8 cellular contexts compared by ENCODE assay signal in the genomic region with DNA sequence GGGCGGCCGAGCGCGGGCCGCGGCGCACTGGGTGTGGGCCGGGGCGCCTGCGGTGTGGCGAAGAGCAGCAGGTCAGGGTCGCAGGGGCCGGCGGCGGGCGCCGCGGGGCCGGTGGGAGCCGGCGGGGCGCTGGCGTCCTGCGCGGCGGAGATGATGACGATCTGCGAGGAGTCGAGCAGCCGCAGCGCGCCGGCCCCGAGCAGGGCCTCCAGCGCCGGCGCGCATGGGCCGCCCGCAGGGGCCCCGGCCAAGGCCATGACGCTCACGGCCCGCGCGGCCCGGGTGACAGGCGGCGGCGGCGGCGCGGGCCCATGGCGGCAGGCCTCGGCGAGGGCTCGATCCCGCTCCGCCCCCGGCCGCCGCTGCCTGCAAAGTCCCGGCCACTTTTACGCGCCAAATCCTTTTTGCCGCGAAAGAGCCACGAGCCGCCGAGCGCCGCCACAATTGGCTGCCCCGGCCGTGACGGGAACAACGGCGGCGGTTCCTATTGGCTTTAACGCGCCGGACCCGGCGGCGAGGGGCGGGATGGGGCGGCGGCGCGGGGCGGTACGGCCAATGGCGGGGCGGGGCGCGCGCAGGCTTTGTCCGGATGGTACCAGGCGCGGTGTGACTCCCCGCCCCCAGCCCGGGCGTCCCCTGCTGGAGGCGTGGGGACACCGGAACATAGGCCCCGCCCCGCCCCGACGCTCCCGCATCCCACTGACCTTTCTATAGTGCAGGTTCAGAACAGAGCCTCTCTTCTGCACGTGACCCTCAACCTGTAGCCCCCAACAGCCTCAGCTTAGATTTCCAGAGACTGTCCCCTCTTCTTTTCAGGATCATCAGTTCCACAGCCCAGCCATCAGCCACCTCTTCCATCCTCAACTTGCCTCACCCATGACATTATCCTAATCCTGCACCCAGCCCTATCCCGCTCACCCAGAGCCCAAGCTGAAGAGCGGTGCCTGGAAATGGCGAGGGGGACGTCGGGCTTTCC. TPM values are rescaled to one million over a fixed set of nuclear protein-coding genes. Genes with fewer than 3 reads are reported as not detected.
A peak's percentile ranks its signal among the peaks of the same experiment; 100 is the strongest.
DNase-seq lines count a peak whose midpoint lies in the region; ATAC-seq and TF ChIP-seq lines count a peak whose summit lies in the region.

A gene with protein sequence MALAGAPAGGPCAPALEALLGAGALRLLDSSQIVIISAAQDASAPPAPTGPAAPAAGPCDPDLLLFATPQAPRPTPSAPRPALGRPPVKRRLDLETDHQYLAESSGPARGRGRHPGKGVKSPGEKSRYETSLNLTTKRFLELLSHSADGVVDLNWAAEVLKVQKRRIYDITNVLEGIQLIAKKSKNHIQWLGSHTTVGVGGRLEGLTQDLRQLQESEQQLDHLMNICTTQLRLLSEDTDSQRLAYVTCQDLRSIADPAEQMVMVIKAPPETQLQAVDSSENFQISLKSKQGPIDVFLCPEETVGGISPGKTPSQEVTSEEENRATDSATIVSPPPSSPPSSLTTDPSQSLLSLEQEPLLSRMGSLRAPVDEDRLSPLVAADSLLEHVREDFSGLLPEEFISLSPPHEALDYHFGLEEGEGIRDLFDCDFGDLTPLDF (minus strand): TSS at position 378 of the 976 bp plus-strand sequence. CDS start 121 bp downstream, at position 257.

- H3K79me2 ChIP-seq in smooth muscle cell (ENCODE audit: low read depth) = peaks cover 8% of the 10 kb centered on the region

- H3K4me1 ChIP-seq in breast epithelium (peaks cover 6 to 8% of the 10 kb centered on the region in 2 donors), smooth muscle cell (ENCODE audit: low read depth) (peaks cover 3% of the 10 kb centered on the region)

- intact Hi-C loops in breast epithelium (cut with DNase I; ENCODE audit: low total_unique reads) = no loop called here

- H3K27ac ChIP-seq in WERI-Rb-1 (peak within 1 kb of the TSS; percentile 92), breast epithelium (peak within 1 kb of the TSS; percentile 19 to 45), smooth muscle cell (ENCODE audit: low read depth) (peak within 1 kb of the TSS; percentile 65)

- H3K9me3 ChIP-seq in WERI-Rb-1 (ENCODE audit: severe bottlenecking) = no peaks in the 10 kb centered on the region
- H3K9me3 ChIP-seq in breast epithelium = no peaks in the 10 kb centered on the region
- H3K9me3 ChIP-seq in smooth muscle cell (replicated peaks; ENCODE audit: low read depth) = no peaks in the 10 kb centered on the region

- peak within 1 kb of the TSS; percentile 87 for H3K4me2 ChIP-seq in smooth muscle cell

- H4K20me1 ChIP-seq in smooth muscle cell (ENCODE audit: low read depth) = no peaks in the 10 kb centered on the region

- no peak within 1 kb of the TSS for H3K9ac ChIP-seq in smooth muscle cell (ENCODE audit: low read depth)

- peak within 1 kb of the TSS; percentile 83 for H2AFZ ChIP-seq in smooth muscle cell (ENCODE audit: low read depth)

- peak; percentile 72 for ATAC-seq in GM19023 (IDR thresholded peaks at IDR 0.05; ENCODE audit: unreplicated experiment)
- ATAC-seq in HG03175 (IDR thresholded peaks at IDR 0.05; ENCODE audit: unreplicated experiment) = peak; percentile 88

- H3K36me3 ChIP-seq in WERI-Rb-1 (peaks cover 35% of the 10 kb centered on the region), breast epithelium (no peaks in the 10 kb centered on the region), smooth muscle cell (ENCODE audit: low read depth) (no peaks in the 10 kb centered on the region)

- H3K27me3 ChIP-seq in WERI-Rb-1 (ENCODE audit: insufficient read depth, low read depth, severe bottlenecking) (no peaks in the 10 kb centered on the region), breast epithelium (no peaks in the 10 kb centered on the region), smooth muscle cell (ENCODE audit: low read depth) (no peaks in the 10 kb centered on the region)

- H3K4me3 ChIP-seq in AG09309 (ENCODE audit: control insufficient read depth, low read depth, low read length) = peak within 1 kb of the TSS; percentile 52
- peak within 1 kb of the TSS; percentile 72 for H3K4me3 ChIP-seq in WERI-Rb-1 (ENCODE audit: low read depth, low read length)
- H3K4me3 ChIP-seq in breast epithelium = peak within 1 kb of the TSS; percentile 28 to 72 (median 48)
- H3K4me3 ChIP-seq in smooth muscle cell = peak within 1 kb of the TSS; percentile 52

- 3% methylated on average over 94 of the region's 115 CpGs for whole genome bisulfite sequencing in smooth muscle cell (ENCODE audit: low lambda C conversion rate)

- TF ChIP-seq CTCF in AG09309 (IDR thresholded peaks at IDR 0.05; ENCODE audit: control insufficient read depth, insufficient read depth, low read depth, low read length, missing control alignments) (peak; percentile 28), WERI-Rb-1 (IDR thresholded peaks at IDR 0.05; ENCODE audit: low read depth, low read length) (0 out of 2 replicates have a peak, but pooled peaks have one; percentile 28), breast epithelium (IDR thresholded peaks at IDR 0.05) (peak in 1 of 3 donors; percentile 22), smooth muscle cell (IDR thresholded peaks at IDR 0.05; ENCODE audit: borderline replicate concordance, insufficient read depth, poor library complexity, severe bottlenecking) (peak; percentile 13)

- TF ChIP-seq POLR2A in breast epithelium (IDR thresholded peaks at IDR 0.05) = no peak

- DNase-seq in AG09309 (ENCODE audit: low read depth) (no peak), NCI-H2227 treated with DMSO at 0.1 percent for 48 hours (lab: John Stamatoyannopoulos, UW) (peak; percentile 96), WERI-Rb-1 (peak; percentile 96), breast epithelium (ENCODE audit: low spot score in 2 of 2) (peak; percentile 94 to 95), iPS-NIHi7 (ENCODE audit: extremely low spot score) (peak; percentile 100), smooth muscle cell (lab: John Stamatoyannopoulos, UW; ENCODE audit: unreplicated experiment) (peak; percentile 88)

- H3F3A ChIP-seq in smooth muscle cell (ENCODE audit: low read depth) = peaks cover 27% of the 10 kb centered on the region

RNA-seq across cellular contexts. Expression of the gene that starts here (rescaled TPM):
- total RNA-seq in breast epithelium (1 to 10 TPM in 1 of 3 donors, under 1 TPM in 2; 0.33 to 2.2 (median 0.88) TPM), smooth muscle cell (5.0 and 6.1 TPM in 2 replicates)
- 17.5 and 19.4 TPM in 2 replicates for polyA plus RNA-seq in smooth muscle cell

Comparison
In these comparisons a context has a peak if more than half of its experiments do, and no peak if none do; other contexts are left out.
1. H3K27ac ChIP-seq: peak in every context shown above with its lines; median percentile 92 in WERI-Rb-1; 65 in smooth muscle cell; 32 in breast epithelium.